8 cellular contexts compared by ENCODE assay signal in genomic region chr5:135191084-135191826, GRCh38.
A peak's percentile ranks its signal among the peaks of the same experiment; 100 is the strongest.
DNase-seq lines count a peak whose midpoint lies in the region; ATAC-seq and TF ChIP-seq lines count a peak whose summit lies in the region.

No MANE protein-coding gene starts in this region.

- TF ChIP-seq CTCF in foreskin fibroblast (IDR thresholded peaks at IDR 0.05; ENCODE audit: low read depth, low read length) = peak; percentile 91

- H3K27me3 ChIP-seq in HUES64 (ENCODE audit: insufficient read depth, low read length) = peaks cover 49% of the 10 kb centered on the region

- H3K27ac ChIP-seq in HUES64 (ENCODE audit: low read depth, low read length) (no peak overlapping the region), substantia nigra (ENCODE audit: low read depth, low read length, poor library complexity, severe bottlenecking) (no peak overlapping the region)

- no peaks in the 10 kb centered on the region for H3K36me3 ChIP-seq in HUES64 (ENCODE audit: insufficient read depth, low read length)

- H3K9ac ChIP-seq in HUES64 (ENCODE audit: low read depth, low read length) = peak overlapping the region; percentile 26; the same call in 1 of the 2 replicates

- peaks cover 5% of the 10 kb centered on the region; the same call in 1 of the 2 replicates for H3K4me1 ChIP-seq in HUES64 (ENCODE audit: insufficient read depth, low read length)

- WGBS in HUES64 = 10% methylated on average over 54 of the region's 54 CpGs

- no peaks in the 10 kb centered on the region for H3K9me3 ChIP-seq in HUES64 (ENCODE audit: insufficient read depth, low read depth, low read length)

- H3K4me3 ChIP-seq in HUES64 (ENCODE audit: low read length) = peak overlapping the region; percentile 51
- H3K4me3 ChIP-seq in foreskin fibroblast (ENCODE audit: low read depth in 1 of 2, low read length in 2 of 2) = peak overlapping the region; percentile 37 to 47

- peak; percentile 80 for ATAC-seq in GM19467 (IDR thresholded peaks at IDR 0.05; ENCODE audit: unreplicated experiment)

- DNase-seq in COLO668 (lab: John Stamatoyannopoulos, UW; ENCODE audit: unreplicated experiment) = peak; percentile 83
- DNase-seq in RPMI7951 (ENCODE audit: low read depth) = peak; percentile 61
- peak; percentile 42 for DNase-seq in activated T-helper 9 cell treated with anti-CD3 and anti-CD28 coated beads, Interleukin-2, amount 50 U/mL, for 16 hours (ENCODE audit: low read depth)
- DNase-seq in foreskin fibroblast = peak; percentile 53 to 86
- peak in 45 of 56 donors; percentile 9 to 76 (median 34) for DNase-seq in nucleus accumbens (lab: John Stamatoyannopoulos, UW)
- DNase-seq in substantia nigra (lab: John Stamatoyannopoulos, UW) = peak in 33 of 49 donors; percentile 13 to 70 (median 43)
